12 cellular contexts compared by ENCODE assay signal in the genomic region with DNA sequence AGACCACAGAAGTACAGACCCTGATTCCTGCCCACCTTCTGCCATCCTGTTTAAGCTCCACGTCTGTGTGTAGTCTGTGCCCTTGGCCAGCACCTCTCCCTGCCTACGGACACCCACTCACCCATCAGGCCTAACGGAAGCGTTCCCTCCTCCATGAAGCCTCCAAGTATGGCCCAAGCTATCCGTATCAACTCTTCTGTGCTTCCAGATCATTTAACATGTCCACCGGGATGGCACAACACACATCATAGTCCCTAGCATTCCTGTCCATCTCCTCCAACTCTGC. TPM values are rescaled to one million over a fixed set of nuclear protein-coding genes. Genes with fewer than 3 reads are reported as not detected.
DNase-seq lines count a peak whose midpoint lies in the region; ATAC-seq, FAIRE-seq and TF ChIP-seq lines count a peak whose summit lies in the region.
"Had no signal": no experiment of that assay in that cellular context is flagged by ENCODE, and none has a peak within 500 bp of the region (broad histone marks: within the 10 kb centered on the region; RNA-seq: fewer than 3 reads in every experiment).

No MANE protein-coding gene starts in this region.

- H3K9me3 ChIP-seq in CD4-positive, alpha-beta memory T cell (ENCODE audit: control insufficient read depth in 1 of 2, low read length in 2 of 2): no peaks in the 10 kb centered on the region
- H3K9me3 ChIP-seq in RWPE2 (ENCODE audit: severe bottlenecking) (no peaks in the 10 kb centered on the region), esophagus squamous epithelium (no peaks in the 10 kb centered on the region), mucosa of descending colon (no peaks in the 10 kb centered on the region)
- H3K9me3 ChIP-seq: pancreas had no signal

- POLR2A ChIA-PET in CD4-positive, alpha-beta memory T cell (lab: Charles Lee; ENCODE audit: partially characterized antibody): interaction anchor here (1.0 to 19.7 kb wide), 3 partner anchors 9 to 353 kb away, joined by 3 to 396 read pairs (median 9); partner anchors contain the start of genes WDR1 and ZNF518B

- peaks cover 34 to 94% of the 10 kb centered on the region in 2 donors for H3K36me3 Mint-ChIP-seq in CD4-positive, alpha-beta memory T cell

- no peak overlapping the region for H3K9ac ChIP-seq in rectal smooth muscle tissue (ENCODE audit: low read length)

- peak overlapping the region; percentile 74 for H3K27ac ChIP-seq in CD4-positive, alpha-beta memory T cell (ENCODE audit: low read depth, low read length)
- peak overlapping the region; percentile 87 for H3K27ac ChIP-seq in RWPE2 (ENCODE audit: poor library complexity, severe bottlenecking)
- peak overlapping the region; percentile 56 to 93 (median 88) for H3K27ac ChIP-seq in esophagus squamous epithelium
- H3K27ac ChIP-seq in rectal smooth muscle tissue (ENCODE audit: low read depth, low read length): peak overlapping the region; percentile 84
- H3K27ac ChIP-seq: pancreas had no signal

- TF ChIP-seq POLR2A in esophagus squamous epithelium (IDR thresholded peaks at IDR 0.05): no peak

- H3K4me1 ChIP-seq in CD4-positive, alpha-beta memory T cell (ENCODE audit: insufficient read depth, low read length): peaks cover 97% of the 10 kb centered on the region
- H3K4me1 ChIP-seq in RWPE2 (ENCODE audit: insufficient read depth, poor library complexity, severe bottlenecking) (peaks cover 55% of the 10 kb centered on the region), esophagus squamous epithelium (peaks cover 92 to 100% (median 98%) of the 10 kb centered on the region in 3 donors), rectal smooth muscle tissue (ENCODE audit: control insufficient read depth, insufficient read depth, low read length) (peaks cover 88% of the 10 kb centered on the region), mucosa of descending colon (ENCODE audit: low read depth) (peaks cover 57% of the 10 kb centered on the region)
- H3K4me1 ChIP-seq: pancreas had no signal

- H3K4me3 ChIP-seq in CD4-positive, alpha-beta memory T cell (ENCODE audit: low read length in 2 of 2): peak overlapping the region in 1 of 2 donors; percentile 28
- no peak overlapping the region for H3K4me3 ChIP-seq in RWPE2 (ENCODE audit: severe bottlenecking)
- H3K4me3 ChIP-seq in esophagus squamous epithelium: peak overlapping the region in 2 of 4 donors; percentile 2 to 38
- H3K4me3 ChIP-seq in rectal smooth muscle tissue (ENCODE audit: low read length): peak overlapping the region; percentile 42
- no peak overlapping the region for H3K4me3 ChIP-seq in mucosa of descending colon
- H3K4me3 ChIP-seq: pancreas had no signal

- TF ChIP-seq CTCF in RWPE2 (IDR thresholded peaks at IDR 0.05; ENCODE audit: poor library complexity, severe bottlenecking) (no peak), esophagus squamous epithelium (IDR thresholded peaks at IDR 0.05) (no peak), mucosa of descending colon (IDR thresholded peaks at IDR 0.05) (no peak)

- peak overlapping the region; percentile 83 to 99 (median 92) for H3K27ac Mint-ChIP-seq in CD4-positive, alpha-beta memory T cell

- ATAC-seq in RWPE2 (ENCODE audit: low read depth) (no peak), mucosa of descending colon (no peak), HG02840 (IDR thresholded peaks at IDR 0.05; ENCODE audit: low FRiP score, unreplicated experiment) (no peak)
- ATAC-seq: pancreas had no signal

- H3K9me3 Mint-ChIP-seq in CD4-positive, alpha-beta memory T cell: peaks cover 0 to 2% (median 0%) of the 10 kb centered on the region in 8 donors

- H3K4me1 Mint-ChIP-seq in CD4-positive, alpha-beta memory T cell: peaks cover 84 to 100% (median 95%) of the 10 kb centered on the region in 4 donors

- intact Hi-C loops in CD4-positive, alpha-beta memory T cell (cut with micrococcal nuclease): no loop called here
- intact Hi-C loops in esophagus squamous epithelium (cut with DNase I): no loop called here
- intact Hi-C loops in mucosa of descending colon (cut with DNase I, micrococcal nuclease): no loop called here

- WGBS in esophagus squamous epithelium, 2 donors: 68 to 70% methylated on average over 6 of the region's 6 CpGs

- no peaks in the 10 kb centered on the region for H3K27me3 Mint-ChIP-seq in CD4-positive, alpha-beta memory T cell

- FAIRE-seq in urothelium cell line (lab: Jason Lieb, UNC): no peak
- FAIRE-seq: pancreas had no signal

- H3K4me3 Mint-ChIP-seq in CD4-positive, alpha-beta memory T cell: peak overlapping the region in 7 of 8 donors; percentile 40 to 85 (median 70)

- no peak for DNase-seq in CD4-positive, alpha-beta memory T cell
- DNase-seq in RWPE2 (ENCODE audit: low spot score) (no peak), esophagus squamous epithelium (lab: John Stamatoyannopoulos, UW) (no peak), mesenteric fat pad (ENCODE audit: low spot score) (no peak), mucosa of descending colon (no peak), urothelium cell line (ENCODE audit: low spot score) (no peak)
- DNase-seq: DND-41, NCI-H510A, T1000 had no signal

- H3K36me3 ChIP-seq in CD4-positive, alpha-beta memory T cell (ENCODE audit: insufficient read depth, low read length): peaks cover 54% of the 10 kb centered on the region
- peaks cover 81% of the 10 kb centered on the region for H3K36me3 ChIP-seq in RWPE2 (ENCODE audit: low read depth)
- peaks cover 5 to 61% (median 7%) of the 10 kb centered on the region in 3 donors for H3K36me3 ChIP-seq in esophagus squamous epithelium
- H3K36me3 ChIP-seq in rectal smooth muscle tissue (ENCODE audit: control insufficient read depth, insufficient read depth, low read length): peaks cover 9% of the 10 kb centered on the region
- no peaks in the 10 kb centered on the region for H3K36me3 ChIP-seq in mucosa of descending colon (ENCODE audit: low read depth)
- H3K36me3 ChIP-seq: pancreas had no signal

- no peaks in the 10 kb centered on the region for H3K27me3 ChIP-seq in CD4-positive, alpha-beta memory T cell (ENCODE audit: insufficient read depth, low read length)
- H3K27me3 ChIP-seq in RWPE2 (ENCODE audit: insufficient read depth, poor library complexity, severe bottlenecking): no peaks in the 10 kb centered on the region
- H3K27me3 ChIP-seq in esophagus squamous epithelium: no peaks in the 10 kb centered on the region
- H3K27me3 ChIP-seq in rectal smooth muscle tissue (ENCODE audit: control insufficient read depth, insufficient read depth, low read length): no peaks in the 10 kb centered on the region
- H3K27me3 ChIP-seq: pancreas had no signal

- CTCF ChIA-PET in CD4-positive, alpha-beta memory T cell (lab: Charles Lee; ENCODE audit: partially characterized antibody): interaction anchor here (1.0 to 2.3 kb wide), 2 partner anchors 10 to 12 kb away, joined by 4 to 5 read pairs; partner anchors contain the start of gene WDR1

RNA-seq across cellular contexts. Expression of gene WDR1, which starts 11.7 kb away (rescaled TPM):
- total RNA-seq in CD4-positive, alpha-beta memory T cell: 100 to 1,000 TPM; 295 to 298 TPM
- polyA plus RNA-seq in CD4-positive, alpha-beta memory T cell: 100 to 1,000 TPM; 337 to 348 TPM
- total RNA-seq in esophagus squamous epithelium (100 to 1,000 TPM; 131 to 203 (median 171) TPM), mesenteric fat pad (249 TPM), mucosa of descending colon (100 to 1,000 TPM; 366 to 467 (median 380) TPM)
